In genomic region chr11:64259533-64260067, GRCh38 we compare ENCODE assay signal across 1 cellular context.
TF ChIP-seq lines count a peak whose summit lies in the region.

No MANE protein-coding gene starts in this region.

TF ChIP-seq in IMR-90, 13 proteins besides CTCF, POLR2A, EP300 and RAD21:
- no peak for TF ChIP-seq FOS (IDR thresholded peaks at IDR 0.05; ENCODE audit: low read depth, low read length)
- no peak for TF ChIP-seq NFE2L2 (IDR thresholded peaks at IDR 0.05; ENCODE audit: low read depth, low read length)
- no peak for TF ChIP-seq SMC3 (IDR thresholded peaks at IDR 0.05; ENCODE audit: low read depth, low read length)
- no peak for TF ChIP-seq MXI1 (IDR thresholded peaks at IDR 0.05; ENCODE audit: borderline replicate concordance, low read depth, low read length)
- TF ChIP-seq MAFK (IDR thresholded peaks at IDR 0.05; ENCODE audit: low read depth, low read length) = no peak
